Comparison of ENCODE assay signal across 9 cellular contexts in the genomic region with DNA sequence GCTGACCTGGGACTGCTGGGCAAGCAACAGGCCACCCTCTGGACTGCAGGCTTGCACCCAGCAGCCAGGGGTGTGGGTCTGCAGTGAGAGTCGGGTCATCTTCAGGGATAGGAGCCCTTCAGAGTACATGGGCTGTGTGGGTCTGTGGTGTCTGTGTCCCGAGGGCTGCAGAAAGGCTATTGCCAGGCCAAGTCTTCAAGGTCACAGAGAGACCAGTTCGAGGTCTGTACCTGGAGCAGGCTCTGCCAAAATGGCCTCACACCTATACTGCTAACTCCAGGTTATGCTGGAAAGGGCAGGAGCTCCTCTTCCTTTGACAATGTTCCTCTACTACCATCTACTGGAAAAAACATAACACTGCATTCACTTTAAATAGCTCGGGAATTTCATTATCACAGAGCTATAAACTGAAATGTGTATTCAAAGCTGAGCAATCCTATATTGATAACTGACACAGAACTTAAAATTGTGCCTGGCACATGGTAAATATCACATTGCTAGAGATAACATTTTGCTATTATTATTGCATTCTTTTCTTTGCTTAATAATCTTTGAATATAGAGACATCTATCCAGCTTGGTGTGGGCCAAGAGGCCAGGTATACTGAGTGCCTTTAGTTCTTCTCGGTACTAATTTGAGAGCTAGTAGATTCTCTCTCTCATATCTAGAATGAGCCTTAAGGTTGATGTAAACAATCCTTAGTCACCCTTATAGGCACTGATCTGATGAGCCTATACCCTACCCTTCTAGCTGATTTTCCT. TPM values are rescaled to one million over a fixed set of nuclear protein-coding genes. Genes with fewer than 3 reads are reported as not detected.
DNase-seq lines count a peak whose midpoint lies in the region; ATAC-seq, FAIRE-seq and TF ChIP-seq lines count a peak whose summit lies in the region.
"Had no signal": no experiment of that assay in that cellular context is flagged by ENCODE, and none has a peak within 500 bp of the region (broad histone marks: within the 10 kb centered on the region; RNA-seq: fewer than 3 reads in every experiment).

No MANE protein-coding gene starts in this region.

- TF ChIP-seq CTCF in AG04449 (IDR thresholded peaks at IDR 0.05; ENCODE audit: insufficient read depth, low read length, missing control alignments) (peak; percentile 56), GM12873 (IDR thresholded peaks at IDR 0.05; ENCODE audit: insufficient read depth, low read depth, low read length, missing control alignments) (peak; percentile 65), bronchial epithelial cell (IDR thresholded peaks at IDR 0.05; ENCODE audit: insufficient read depth, low read length, severe bottlenecking) (peak; percentile 72), HepG2 (CRISPR knock-in tag; IDR thresholded peaks at IDR 0.05) (peak; percentile 80)

- CTCF ChIA-PET in AG04449 (lab: Yijun Ruan, JAX) (interaction anchor here (0.6 to 5.0 kb wide), 56 partner anchors 8 to 1789 kb away, joined by 3 to 127 read pairs (median 4); no protein-coding TSS in a partner anchor), HepG2 (lab: Yijun Ruan, JAX; ENCODE audit: low intra/inter-chr PET ratio, low total read pairs) (interaction anchor here (1.1 to 1.8 kb wide), 3 partner anchors 23 to 409 kb away, joined by 3 to 20 read pairs (median 9); no protein-coding TSS in a partner anchor)

- H3K36me3 ChIP-seq in bronchial epithelial cell (ENCODE audit: control insufficient read depth, insufficient read depth, low read length) (no peaks in the 10 kb centered on the region), HepG2 (replicated peaks in 1 of 2; ENCODE audit: control insufficient read depth in 1 of 2, insufficient read depth in 2 of 2, low read length in 2 of 2) (no peaks in the 10 kb centered on the region), aorta (ENCODE audit: control insufficient read depth in 1 of 2, insufficient read depth in 2 of 2, low read length in 1 of 2) (no peaks in the 10 kb centered on the region)

- peak; percentile 66 for FAIRE-seq in bronchial epithelial cell (lab: Jason Lieb, UNC)
- FAIRE-seq in HepG2 (lab: Jason Lieb, UNC), result peak; percentile 72
- FAIRE-seq: colon had no signal

- POLR2A ChIA-PET in AG04449 (lab: Yijun Ruan, JAX) (interaction anchor here (0.5 kb wide), 1 partner anchor 380 kb away, joined by 3 read pairs; no protein-coding TSS in a partner anchor), HepG2 (lab: Yijun Ruan, JAX) (interaction anchor here (0.7 to 1.7 kb wide), 3 partner anchors 23 to 465 kb away, joined by 3 to 7 read pairs (median 4); no protein-coding TSS in a partner anchor)

- in situ Hi-C loops in HepG2 (cut with HindIII; ENCODE audit: extremely low pct_ligation_motif_present, low pct_unique_long_range_greater_than_20kb), result loop anchor here (10.0 kb wide), 2 partner anchors 278 to 408 kb away; no protein-coding TSS in a partner anchor

- no TSS peak for BruUV-seq in HepG2 (replicated peaks; lab: Mats Ljungman, UMichigan)

- TF ChIP-seq RAD21 in HepG2 (CRISPR knock-in tag; IDR thresholded peaks at IDR 0.05), result peak; percentile 64

- H3K79me2 ChIP-seq in HepG2 (ENCODE audit: insufficient read depth, low read length), result no peaks in the 10 kb centered on the region

- H3K9me3 ChIP-seq in HepG2 (ENCODE audit: low read length) (no peaks in the 10 kb centered on the region), aorta (ENCODE audit: control insufficient read depth, low read length) (no peaks in the 10 kb centered on the region)

- TF ChIP-seq POLR2A in HepG2 (IDR thresholded peaks at IDR 0.05; ENCODE audit: insufficient read depth in 1 of 2, low read depth in 2 of 2, low read length in 2 of 2), result no peak

- H3K4me2 ChIP-seq in HepG2 (ENCODE audit: low read depth, low read length), result no peak overlapping the region

- H3K4me1 ChIP-seq in HepG2 (ENCODE audit: insufficient read depth, low read length) (0 out of 2 replicates have a peak, but pooled peaks cover 8% of the 10 kb centered on the region), aorta (ENCODE audit: control insufficient read depth in 1 of 2, insufficient read depth in 2 of 2, low read length in 2 of 2) (no peaks in the 10 kb centered on the region)

- H3K4me3 ChIP-seq in AG04449 (ENCODE audit: low read depth, low read length) (no peak overlapping the region), bronchial epithelial cell (ENCODE audit: low read depth, low read length) (no peak overlapping the region), HepG2 (replicated peaks in 1 of 3; ENCODE audit: insufficient read depth in 1 of 3, low read depth in 2 of 3, low read length in 3 of 3) (no peak overlapping the region), aorta (ENCODE audit: low read length in 2 of 2) (no peak overlapping the region)

- H4K20me1 ChIP-seq in HepG2 (ENCODE audit: insufficient read depth, low read length), result no peaks in the 10 kb centered on the region

- H3K9ac ChIP-seq in HepG2 (ENCODE audit: insufficient read depth, low read depth, low read length), result no peak overlapping the region

- H3K27me3 ChIP-seq in bronchial epithelial cell (ENCODE audit: control insufficient read depth, insufficient read depth, low read length) (no peaks in the 10 kb centered on the region), HepG2 (ENCODE audit: control insufficient read depth in 1 of 2, insufficient read depth in 2 of 2, low read length in 2 of 2) (no peaks in the 10 kb centered on the region), aorta (ENCODE audit: control insufficient read depth in 1 of 2, insufficient read depth in 2 of 2, low read length in 1 of 2) (no peaks in the 10 kb centered on the region)

- no peak overlapping the region for H3K27ac ChIP-seq in HepG2 (ENCODE audit: extremely low read length, insufficient read depth, low read length)
- H3K27ac ChIP-seq in aorta (ENCODE audit: low read depth in 1 of 2, low read length in 2 of 2), result no peak overlapping the region

- DNase-seq in AG04449 (ENCODE audit: low read depth, low spot score) (no peak), NCI-H748 (lab: John Stamatoyannopoulos, UW; ENCODE audit: unreplicated experiment) (peak; percentile 51), bronchial epithelial cell (ENCODE audit: low read depth) (peak; percentile 48), HepG2 (ENCODE audit: low spot score) (peak; percentile 30), aorta (no peak)
- no peak for DNase-seq in stimulated activated CD4-positive, alpha-beta T cell treated with anti-CD3 and anti-CD28 coated beads, Interleukin-1b, Interleukin-23, amount 100 ng/mL, for 48 hours

- intact Hi-C loops in HepG2 (cut with micrococcal nuclease; ENCODE audit: unreplicated experiment), result loop anchor here (1.0 kb wide), 2 partner anchors 221 to 409 kb away; no protein-coding TSS in a partner anchor
- intact Hi-C loops in aorta (cut with DNase I), result loop anchor here in 1 of 2 donors (10.0 kb wide), 1 partner anchor 408 kb away; no protein-coding TSS in a partner anchor

- 8% methylated on average over 3 of the region's 5 CpGs for WGBS in HepG2 (ENCODE audit: low lambda C conversion rate)
- WGBS in aorta, 2 donors, result 37 to 41% methylated on average over 4 to 5 of the region's 5 CpGs

- TF ChIP-seq EP300 in HepG2 (IDR thresholded peaks at IDR 0.05; ENCODE audit: low read depth in 2 of 2, low read length in 2 of 2) (no peak), HepG2 (CRISPR knock-in tag; IDR thresholded peaks at IDR 0.05; ENCODE audit: borderline replicate concordance) (no peak)

- peak; percentile 72 for ATAC-seq in HG03342 (IDR thresholded peaks at IDR 0.05; ENCODE audit: unreplicated experiment)
- peak; percentile 93 for ATAC-seq in HepG2
- ATAC-seq in aorta (ENCODE audit: low FRiP score), result no peak

- H2AFZ ChIP-seq in HepG2 (ENCODE audit: low read length), result no peak overlapping the region

TF ChIP-seq in HepG2, 621 proteins besides CTCF, POLR2A, EP300 and RAD21:
- TF ChIP-seq SMC3 (IDR thresholded peaks at IDR 0.05; ENCODE audit: low read length) (peak; percentile 76), STAG1 (CRISPR knock-in tag; IDR thresholded peaks at IDR 0.05) (peak; percentile 82), HNF4A (CRISPR knock-in tag; IDR thresholded peaks at IDR 0.05) (no peak), KAT2B (IDR thresholded peaks at IDR 0.05; ENCODE audit: borderline replicate concordance, low read depth, low read length) (no peak), ZBTB25 (CRISPR knock-in tag; IDR thresholded peaks at IDR 0.05) (no peak)

RNA-seq across cellular contexts. Expression of gene DNAH14, which starts 6.9 kb away (rescaled TPM):
- total RNA-seq in bronchial epithelial cell, result 10.5 and 11.9 TPM in 2 replicates
- total RNA-seq in HepG2 (2016; rRNA removed; fragmentation: Illumina TruSeq; extraction: Trizol), result 19.0 and 27.5 TPM in 2 replicates
- 89.8 and 97.8 TPM in 2 replicates for total RNA-seq in HepG2 (2016; cell fraction: cytosol; rRNA removed; fragmentation: Illumina TruSeq; extraction: Trizol; ENCODE audit: low read depth)
- 20.4 and 26.4 TPM in 2 replicates for total RNA-seq in HepG2 (2016; cell fraction: insoluble cytoplasmic fraction; rRNA removed; fragmentation: Illumina TruSeq; extraction: Trizol)
- total RNA-seq in HepG2 (2016; cell fraction: membrane; rRNA removed; fragmentation: Illumina TruSeq; extraction: Trizol), result 57.2 and 72.0 TPM in 2 replicates
- 54.9 and 56.5 TPM in 2 replicates for total RNA-seq in HepG2 (2016; cell fraction: nucleus; rRNA removed; fragmentation: Illumina TruSeq; extraction: Trizol)
- 4.5 and 5.8 TPM in 2 replicates for polyA plus RNA-seq in HepG2 (2011; rRNA removed)
- 1.4 and 2.3 TPM in 2 replicates for polyA plus RNA-seq in HepG2 (2011; cell fraction: cytosol; rRNA removed)
- polyA plus RNA-seq in HepG2 (2011; cell fraction: nucleus; rRNA removed), result 6.6 and 9.8 TPM in 2 replicates
- polyA plus RNA-seq in HepG2 (2012), result 6.8 and 8.4 TPM in 2 replicates
- 1.5 and 2.7 TPM in 2 replicates for polyA plus RNA-seq in HepG2 (2016; cell fraction: cytosol; fragmentation: Illumina TruSeq; extraction: Trizol; ENCODE audit: low read depth)
- polyA plus RNA-seq in HepG2 (2016; cell fraction: insoluble cytoplasmic fraction; fragmentation: Illumina TruSeq; extraction: Trizol; ENCODE audit: low read depth), result 10.6 and 11.2 TPM in 2 replicates
- polyA plus RNA-seq in HepG2 (2016; cell fraction: membrane; fragmentation: Illumina TruSeq; extraction: Trizol; ENCODE audit: low read depth), result 2.6 TPM in 2 replicates
- polyA plus RNA-seq in HepG2 (2016; cell fraction: nucleus; fragmentation: Illumina TruSeq; extraction: Trizol; ENCODE audit: insufficient read depth, low read depth), result 21.1 and 25.8 TPM in 2 replicates
- polyA minus RNA-seq in HepG2 (2011; rRNA and poly(A)+ RNA removed; ENCODE audit: low replicate concordance), result 1.7 and 12.5 TPM in 2 replicates
- 7.6 and 8.9 TPM in 2 replicates for polyA minus RNA-seq in HepG2 (2011; cell fraction: cytosol; rRNA and poly(A)+ RNA removed)
- 68.9 and 95.5 TPM in 2 replicates for polyA minus RNA-seq in HepG2 (2011; cell fraction: nucleus; rRNA and poly(A)+ RNA removed)
- 10 to 100 TPM in 1 of 2 donors, 1 to 10 TPM in 1; 2.0 to 11.3 TPM for total RNA-seq in aorta
- under 1 TPM in 1 of 2 donors, not detected in 1; 0.92 TPM for polyA plus RNA-seq in aorta

Comparison
In these comparisons a context has a peak if more than half of its experiments do, and no peak if none do; other contexts are left out.
1. DNase-seq: peak in NCI-H748 (single experiment), bronchial epithelial cell (single experiment) and HepG2 (single experiment); none in AG04449 (single experiment), aorta (0 of 2) and stimulated activated CD4-positive, alpha-beta T cell treated with anti-CD3 and anti-CD28 coated beads, Interleukin-1b, Interleukin-23, amount 100 ng/mL, for 48 hours (single experiment).
2. Peak in every context shown above with its lines, with median percentiles within 50 percentile points of each other: CTCF ChIP-seq.